ENCODE assay signal across 32 cellular contexts in genomic region chr9:121683652-121684051, GRCh38. TPM values are rescaled to one million over a fixed set of nuclear protein-coding genes. Genes with fewer than 3 reads are reported as not detected.
"Had no signal": no experiment of that assay in that cellular context is flagged by ENCODE, and none has a peak within 500 bp of the region (broad histone marks: within the 10 kb centered on the region; RNA-seq: fewer than 3 reads in every experiment).

No MANE protein-coding gene starts in this region.

- H3K27me3 ChIP-seq: adrenal gland, ascending aorta, brain microvascular endothelial cell, esophagus squamous epithelium, gastroesophageal sphincter, heart right ventricle had no signal

- H3K27me3 Mint-ChIP-seq: activated naive CD4-positive, alpha-beta T cell treated with anti-CD3 and anti-CD28 coated beads, Interleukin-2, amount 50 U/mL, for 24 hours had no signal

- H3K4me3 Mint-ChIP-seq: activated B cell treated with CpG ODN at 0.5 μM for 24 hours; activated CD4-positive, alpha-beta memory T cell treated with anti-CD3 and anti-CD28 coated beads for 36 hours; activated CD4-positive, alpha-beta T cell treated with anti-CD3 and anti-CD28 coated beads for 36 hours; activated CD4-positive, alpha-beta T cell treated with anti-CD3 and anti-CD28 coated beads, Interleukin-2, amount 10 ng/mL, durations not matched to agents 24 days and 14 days; activated CD8-positive, alpha-beta memory T cell treated with anti-CD3 and anti-CD28 coated beads, Interleukin-2, amount 10 ng/mL, durations not matched to agents 7 days and 5 days; activated CD8-positive, alpha-beta T cell treated with anti-CD3 and anti-CD28 coated beads, Interleukin-2, amount 10 ng/mL, durations not matched to agents 7 days and 5 days; activated naive CD4-positive, alpha-beta T cell treated with anti-CD3 and anti-CD28 coated beads for 36 hours; activated naive CD4-positive, alpha-beta T cell treated with anti-CD3 and anti-CD28 coated beads, Interleukin-2, amount 50 U/mL, for 24 hours; activated naive CD8-positive, alpha-beta T cell treated with anti-CD3 and anti-CD28 coated beads for 36 hours; activated naive CD8-positive, alpha-beta T cell treated with anti-CD3 and anti-CD28 coated beads, Interleukin-2, amount 50 U/mL, for 24 hours; activated T-helper 1 cell treated with anti-CD3 and anti-CD28 coated beads, Interleukin-12 subunit alpha, Interleukin-12 subunit beta, Interleukin-2, Interleukin-4 antibody, amounts not matched to agents 30 ng/mL and 10 ng/mL and 1 ng/mL, durations not matched to agents 14 hours and 24 hours and 36 hours; effector memory CD8-positive, alpha-beta T cell; T-cell; T-helper 1 cell treated with Interleukin-12 subunit alpha and Interleukin-12 subunit beta and Interleukin-4 antibody, amounts not matched to agents 30 μg/mL and 1 μg/mL, for 36 hours; T-helper 2 cell treated with Interferon-gamma antibody and Interleukin-4, amounts not matched to agents 5 μg/mL and 100 μg/mL, for 36 hours had no signal

- H3K9me3 Mint-ChIP-seq: activated B cell treated with CpG ODN at 0.5 μM for 24 hours; activated CD4-positive, alpha-beta memory T cell treated with anti-CD3 and anti-CD28 coated beads for 36 hours; activated CD4-positive, alpha-beta T cell treated with anti-CD3 and anti-CD28 coated beads, Interleukin-2, amount 10 ng/mL, durations not matched to agents 24 days and 14 days; activated naive CD4-positive, alpha-beta T cell treated with anti-CD3 and anti-CD28 coated beads for 36 hours; activated naive CD4-positive, alpha-beta T cell treated with anti-CD3 and anti-CD28 coated beads, Interleukin-2, amount 50 U/mL, for 24 hours; activated naive CD8-positive, alpha-beta T cell treated with anti-CD3 and anti-CD28 coated beads for 36 hours; activated naive CD8-positive, alpha-beta T cell treated with anti-CD3 and anti-CD28 coated beads, Interleukin-2, amount 50 U/mL, for 24 hours; activated T-helper 1 cell treated with anti-CD3 and anti-CD28 coated beads, Interleukin-12 subunit alpha, Interleukin-12 subunit beta, Interleukin-2, Interleukin-4 antibody, amounts not matched to agents 30 ng/mL and 10 ng/mL and 1 ng/mL, durations not matched to agents 14 hours and 24 hours and 36 hours; activated T-helper 2 cell treated with anti-CD3 and anti-CD28 coated beads, Interferon-gamma antibody, Interleukin-2, Interleukin-4, amounts not matched to agents 10 μg/mL and 5 μg/mL and 100 μg/mL, durations not matched to agents 14 hours and 24 hours and 36 hours; effector memory CD8-positive, alpha-beta T cell; T-cell; T-helper 1 cell treated with Interleukin-12 subunit alpha and Interleukin-12 subunit beta and Interleukin-4 antibody, amounts not matched to agents 30 μg/mL and 1 μg/mL, for 36 hours; T-helper 2 cell treated with Interferon-gamma antibody and Interleukin-4, amounts not matched to agents 5 μg/mL and 100 μg/mL, for 36 hours had no signal

- H3K27ac ChIP-seq: adrenal gland, ascending aorta, brain microvascular endothelial cell, epithelial cell of prostate, esophagus squamous epithelium, gastroesophageal sphincter, WERI-Rb-1 had no signal

- DNase-seq: activated B cell treated with CpG ODN at 0.5 μM for 24 hours; activated CD4-positive, CD25-positive, alpha-beta regulatory T cell treated with anti-CD3 and anti-CD28 coated beads, Interleukin-2, amount 50 U/mL, for 72 hours; activated CD8-positive, alpha-beta memory T cell treated with anti-CD3 and anti-CD28 coated beads, Interleukin-2, amount 10 ng/mL, durations not matched to agents 7 days and 5 days; activated CD8-positive, alpha-beta memory T cell treated with anti-CD3 and anti-CD28 coated beads, Interleukin-2, amount 50 U/mL, for 4 hours; activated effector memory CD4-positive, alpha-beta T cell treated with anti-CD3 and anti-CD28 coated beads, Interleukin-2, amount 50 U/mL, for 16 hours; activated T-cell treated with anti-CD3 and anti-CD28 coated beads, Interleukin-2, amount 50 U/mL, for 1 hour; brain microvascular endothelial cell; cortex of kidney; effector CD4-positive, alpha-beta T cell; effector memory CD8-positive, alpha-beta T cell; esophagus squamous epithelium; foreskin melanocyte; T-cell; T1000 had no signal

- H3K4me1 ChIP-seq: adrenal gland, ascending aorta had no signal

- H3K27ac Mint-ChIP-seq: activated B cell treated with CpG ODN at 0.5 μM for 24 hours; activated CD4-positive, alpha-beta memory T cell treated with anti-CD3 and anti-CD28 coated beads for 36 hours; activated CD4-positive, alpha-beta T cell treated with anti-CD3 and anti-CD28 coated beads for 36 hours; activated CD4-positive, alpha-beta T cell treated with anti-CD3 and anti-CD28 coated beads, Interleukin-2, amount 10 ng/mL, durations not matched to agents 24 days and 14 days; activated CD8-positive, alpha-beta memory T cell treated with anti-CD3 and anti-CD28 coated beads, Interleukin-2, amount 10 ng/mL, durations not matched to agents 7 days and 5 days; activated CD8-positive, alpha-beta T cell treated with anti-CD3 and anti-CD28 coated beads, Interleukin-2, amount 10 ng/mL, durations not matched to agents 7 days and 5 days; activated naive CD4-positive, alpha-beta T cell treated with anti-CD3 and anti-CD28 coated beads for 36 hours; activated naive CD4-positive, alpha-beta T cell treated with anti-CD3 and anti-CD28 coated beads, Interleukin-2, amount 50 U/mL, for 24 hours; activated naive CD8-positive, alpha-beta T cell treated with anti-CD3 and anti-CD28 coated beads for 36 hours; activated naive CD8-positive, alpha-beta T cell treated with anti-CD3 and anti-CD28 coated beads, Interleukin-2, amount 50 U/mL, for 24 hours; activated T-helper 1 cell treated with anti-CD3 and anti-CD28 coated beads, Interleukin-12 subunit alpha, Interleukin-12 subunit beta, Interleukin-2, Interleukin-4 antibody, amounts not matched to agents 30 ng/mL and 10 ng/mL and 1 ng/mL, durations not matched to agents 14 hours and 24 hours and 36 hours; activated T-helper 2 cell treated with anti-CD3 and anti-CD28 coated beads, Interferon-gamma antibody, Interleukin-2, Interleukin-4, amounts not matched to agents 10 μg/mL and 5 μg/mL and 100 μg/mL, durations not matched to agents 14 hours and 24 hours and 36 hours; effector memory CD8-positive, alpha-beta T cell; T-cell; T-helper 1 cell treated with Interleukin-12 subunit alpha and Interleukin-12 subunit beta and Interleukin-4 antibody, amounts not matched to agents 30 μg/mL and 1 μg/mL, for 36 hours; T-helper 2 cell treated with Interferon-gamma antibody and Interleukin-4, amounts not matched to agents 5 μg/mL and 100 μg/mL, for 36 hours had no signal

- H3K4me1 Mint-ChIP-seq: activated B cell treated with CpG ODN at 0.5 μM for 24 hours; activated CD4-positive, alpha-beta T cell treated with anti-CD3 and anti-CD28 coated beads for 36 hours; activated CD4-positive, alpha-beta T cell treated with anti-CD3 and anti-CD28 coated beads, Interleukin-2, amount 10 ng/mL, durations not matched to agents 24 days and 14 days; activated CD8-positive, alpha-beta memory T cell treated with anti-CD3 and anti-CD28 coated beads, Interleukin-2, amount 10 ng/mL, durations not matched to agents 7 days and 5 days; activated naive CD4-positive, alpha-beta T cell treated with anti-CD3 and anti-CD28 coated beads, Interleukin-2, amount 50 U/mL, for 24 hours; activated naive CD8-positive, alpha-beta T cell treated with anti-CD3 and anti-CD28 coated beads for 36 hours; activated naive CD8-positive, alpha-beta T cell treated with anti-CD3 and anti-CD28 coated beads, Interleukin-2, amount 50 U/mL, for 24 hours; T-cell had no signal

- ATAC-seq: activated CD8-positive, alpha-beta memory T cell treated with anti-CD3 and anti-CD28 coated beads, Interleukin-2, amount 10 ng/mL, durations not matched to agents 7 days and 5 days; activated CD8-positive, alpha-beta T cell treated with anti-CD3 and anti-CD28 coated beads, Interleukin-2, amount 10 ng/mL, durations not matched to agents 7 days and 5 days; effector memory CD8-positive, alpha-beta T cell; gastroesophageal sphincter; T-cell had no signal

- H3K36me3 Mint-ChIP-seq: activated CD4-positive, alpha-beta memory T cell treated with anti-CD3 and anti-CD28 coated beads for 36 hours; activated CD8-positive, alpha-beta memory T cell treated with anti-CD3 and anti-CD28 coated beads, Interleukin-2, amount 10 ng/mL, durations not matched to agents 7 days and 5 days; activated naive CD4-positive, alpha-beta T cell treated with anti-CD3 and anti-CD28 coated beads, Interleukin-2, amount 50 U/mL, for 24 hours; activated naive CD8-positive, alpha-beta T cell treated with anti-CD3 and anti-CD28 coated beads for 36 hours; T-cell had no signal

- H3K4me3 ChIP-seq: adrenal gland, ascending aorta, esophagus squamous epithelium, gastroesophageal sphincter, heart right ventricle had no signal

- H3K36me3 ChIP-seq: adrenal gland, brain microvascular endothelial cell had no signal

- H3K9me3 ChIP-seq: adrenal gland, ascending aorta, esophagus squamous epithelium, gastroesophageal sphincter, heart right ventricle had no signal

RNA-seq across cellular contexts. Expression of gene DAB2IP, which starts 32.2 kb away (rescaled TPM):
- total RNA-seq: activated CD4-positive, alpha-beta memory T cell treated with anti-CD3 and anti-CD28 coated beads for 36 hours; activated CD4-positive, alpha-beta T cell treated with anti-CD3 and anti-CD28 coated beads, Interleukin-2, amount 10 ng/mL, durations not matched to agents 24 days and 14 days; activated T-helper 1 cell treated with anti-CD3 and anti-CD28 coated beads, Interleukin-12 subunit alpha, Interleukin-12 subunit beta, Interleukin-2, Interleukin-4 antibody, amounts not matched to agents 30 ng/mL and 10 ng/mL and 1 ng/mL, durations not matched to agents 14 hours and 24 hours and 36 hours; activated T-helper 2 cell treated with anti-CD3 and anti-CD28 coated beads, Interferon-gamma antibody, Interleukin-2, Interleukin-4, amounts not matched to agents 10 μg/mL and 5 μg/mL and 100 μg/mL, durations not matched to agents 14 hours and 24 hours and 36 hours had no signal
